10 cellular contexts compared by ENCODE assay signal in genomic region chr7:98863601-98864000, GRCh38. TPM values are rescaled to one million over a fixed set of nuclear protein-coding genes. Genes with fewer than 3 reads are reported as not detected.
"Had no signal": no experiment of that assay in that cellular context is flagged by ENCODE, and none has a peak within 500 bp of the region (broad histone marks: within the 10 kb centered on the region; RNA-seq: fewer than 3 reads in every experiment).

No MANE protein-coding gene starts in this region.

- H3K9me3 Mint-ChIP-seq: IgD-negative memory B cell had no signal

- H3K4me1 Mint-ChIP-seq: IgD-negative memory B cell had no signal

- H3K9ac ChIP-seq: KMS-11 had no signal

- H3K27ac Mint-ChIP-seq: IgD-negative memory B cell had no signal

- H3K36me3 Mint-ChIP-seq: IgD-negative memory B cell had no signal

- H3K27ac ChIP-seq: HL-60, KMS-11 had no signal

- H3K4me2 ChIP-seq: KMS-11 had no signal

- ATAC-seq: HepG2 had no signal

- DNase-seq: IMR-90, KBM-7, KG1 had no signal

- FAIRE-seq: HepG2, HTR-8/SVneo had no signal

RNA-seq across cellular contexts. Expression of gene TMEM130, which starts 6.2 kb away (rescaled TPM):
- total RNA-seq: HepG2, HT-29, HT1080 had no signal
- polyA plus RNA-seq: HepG2, IgD-negative memory B cell had no signal
